ENCODE assay signal across 14 cellular contexts in genomic region chr1:29388884-29389283, GRCh38.
DNase-seq lines count a peak whose midpoint lies in the region; TF ChIP-seq lines count a peak whose summit lies in the region.
"Had no signal": no experiment of that assay in that cellular context is flagged by ENCODE, and none has a peak within 500 bp of the region (broad histone marks: within the 10 kb centered on the region; RNA-seq: fewer than 3 reads in every experiment).

No MANE protein-coding gene starts in this region.

- H3K9ac ChIP-seq in endodermal cell (ENCODE audit: extremely low read depth, low read length, poor library complexity, severe bottlenecking): no peak overlapping the region

- CTCF ChIA-PET in HEK293 (lab: Yijun Ruan, JAX): no interaction called here

- H3K4me3 ChIP-seq in HEK293 (ENCODE audit: low read depth, low read length) (no peak overlapping the region), endodermal cell (ENCODE audit: low read length) (no peak overlapping the region)
- H3K4me3 ChIP-seq: HAP-1 had no signal

- no peaks in the 10 kb centered on the region for H3K36me3 ChIP-seq in HEK293 (ENCODE audit: control insufficient read depth in 2 of 2, insufficient read depth in 1 of 2, low read length in 2 of 2)
- no peaks in the 10 kb centered on the region for H3K36me3 ChIP-seq in endodermal cell (ENCODE audit: control insufficient read depth, insufficient read depth, low read length)
- H3K36me3 ChIP-seq: HAP-1 had no signal

- no peak overlapping the region for H3K4me3 Mint-ChIP-seq in endodermal cell
- H3K4me3 Mint-ChIP-seq: CD4-positive, alpha-beta memory T cell had no signal

- TF ChIP-seq CTCF in HEK293 (tag by site-specific recombination; IDR thresholded peaks at IDR 0.05) (no peak), endodermal cell (conservative IDR thresholded peaks at IDR 0.05) (no peak)

- H3K9me3 Mint-ChIP-seq in endodermal cell: no peaks in the 10 kb centered on the region

- H3K27me3 ChIP-seq in endodermal cell (ENCODE audit: control insufficient read depth, insufficient read depth, low read length, poor library complexity, severe bottlenecking): no peaks in the 10 kb centered on the region

- H3K36me3 Mint-ChIP-seq in endodermal cell (ENCODE audit: low read depth): no peaks in the 10 kb centered on the region
- H3K36me3 Mint-ChIP-seq: CD4-positive, alpha-beta memory T cell had no signal

- POLR2A ChIA-PET in HEK293 (lab: Yijun Ruan, JAX): no interaction called here

- peak; percentile 2 for DNase-seq in RPMI8226
- peak; percentile 16 for DNase-seq in endodermal cell
- DNase-seq in retina: no peak
- no peak for DNase-seq in anterior cingulate cortex (lab: John Stamatoyannopoulos, UW)
- DNase-seq in cortex of kidney (lab: John Stamatoyannopoulos, UW): no peak
- DNase-seq: C1 segment of cervical spinal cord; Calu3; CD4-positive, alpha-beta memory T cell; COR-L47; DMS53; DMS79 treated with DMSO at 0.1 percent for 48 hours; GOT3 had no signal

- H3K9me3 ChIP-seq in HEK293 (ENCODE audit: control insufficient read depth, insufficient read depth, low read depth, low read length): no peaks in the 10 kb centered on the region
- H3K9me3 ChIP-seq in endodermal cell (ENCODE audit: control insufficient read depth, low read length): no peaks in the 10 kb centered on the region
- H3K9me3 ChIP-seq: HAP-1 had no signal

- no peak overlapping the region for H3K27ac Mint-ChIP-seq in endodermal cell
- H3K27ac Mint-ChIP-seq: CD4-positive, alpha-beta memory T cell had no signal

- no peaks in the 10 kb centered on the region for H3K4me1 Mint-ChIP-seq in endodermal cell
- H3K4me1 Mint-ChIP-seq: CD4-positive, alpha-beta memory T cell had no signal

- peaks cover 2% of the 10 kb centered on the region for H3K27me3 Mint-ChIP-seq in endodermal cell (ENCODE audit: insufficient read depth)

- no peak overlapping the region for H3K27ac ChIP-seq in HEK293 (ENCODE audit: extremely low read depth, low read depth, low read length)
- H3K27ac ChIP-seq in endodermal cell (ENCODE audit: low read depth, low read length): no peak overlapping the region

- H3K4me1 ChIP-seq in HEK293 (ENCODE audit: control insufficient read depth, insufficient read depth, low read length) (no peaks in the 10 kb centered on the region), endodermal cell (ENCODE audit: control insufficient read depth, insufficient read depth, low read length) (no peaks in the 10 kb centered on the region)
- H3K4me1 ChIP-seq: HAP-1 had no signal

- WGBS in endodermal cell (ENCODE audit: insufficient coverage in 1 of 2, insufficient read length in 1 of 2), 2 experiments: 91 to 94% methylated on average over 4 to 6 of the region's 6 CpGs

TF ChIP-seq in HEK293, 187 proteins besides CTCF, POLR2A, EP300 and RAD21:
- TF ChIP-seq ZNF777 (tag by site-specific recombination; IDR thresholded peaks at IDR 0.05; ENCODE audit: borderline replicate concordance) (no peak), ZBTB20 (tag by site-specific recombination; IDR thresholded peaks at IDR 0.05) (no peak), TRIM28 (IDR thresholded peaks at IDR 0.05; ENCODE audit: borderline replicate concordance, low read length) (no peak), ZBTB26 (tag by site-specific recombination; optimal IDR thresholded peaks at IDR 0.05) (no peak), ZNF623 (tag by site-specific recombination; IDR thresholded peaks at IDR 0.05) (no peak), ZNF426 (tag by site-specific recombination; IDR thresholded peaks at IDR 0.05) (no peak), ZNF664 (tag by site-specific recombination; IDR thresholded peaks at IDR 0.05) (0 out of 2 replicates have a peak, but pooled peaks have one; percentile 31), KLF10 (tag by site-specific recombination; IDR thresholded peaks at IDR 0.05) (no peak), HOXA7 (CRISPR knock-in tag; IDR thresholded peaks at IDR 0.05; ENCODE audit: borderline replicate concordance) (no peak)

Comparison
In these comparisons a context has a peak if more than half of its experiments do, and no peak if none do; other contexts are left out.
1. DNase-seq: peak in RPMI8226 (single experiment) and endodermal cell (single experiment); none in retina (single experiment), anterior cingulate cortex (0 of 58) and cortex of kidney (single experiment).